Comparison of ENCODE assay signal across 10 cellular contexts in the genomic region with DNA sequence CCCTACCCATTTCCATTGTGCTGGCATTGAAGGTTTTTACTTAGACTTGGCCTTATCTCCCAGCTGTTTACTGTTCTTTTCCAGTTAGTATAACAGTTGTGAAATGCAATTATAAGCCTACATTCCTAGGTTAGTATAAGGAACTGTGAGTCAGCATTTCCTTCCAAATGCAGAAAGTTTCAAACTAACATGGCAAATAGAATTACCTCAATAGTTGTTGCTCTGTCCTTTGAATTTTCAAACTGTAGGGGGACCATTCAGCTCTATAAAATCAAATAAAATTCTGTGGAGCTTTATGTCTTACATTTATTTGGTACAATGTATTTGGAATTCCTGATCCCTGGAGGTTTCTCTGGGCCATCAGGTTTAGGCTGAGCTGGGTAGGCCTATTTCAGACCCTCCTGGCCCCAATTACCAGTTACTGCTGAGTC. TPM values are rescaled to one million over a fixed set of nuclear protein-coding genes. Genes with fewer than 3 reads are reported as not detected.
DNase-seq lines count a peak whose midpoint lies in the region; ATAC-seq and TF ChIP-seq lines count a peak whose summit lies in the region.
"Had no signal": no experiment of that assay in that cellular context is flagged by ENCODE, and none has a peak within 500 bp of the region (broad histone marks: within the 10 kb centered on the region; RNA-seq: fewer than 3 reads in every experiment).

No MANE protein-coding gene starts in this region.

- no peaks in the 10 kb centered on the region for H3K9me3 Mint-ChIP-seq in endodermal cell
- no peaks in the 10 kb centered on the region for H3K9me3 Mint-ChIP-seq in effector memory CD8-positive, alpha-beta T cell
- H3K9me3 Mint-ChIP-seq: naive B cell had no signal

- TF ChIP-seq POLR2A in NB4 (IDR thresholded peaks at IDR 0.05; ENCODE audit: extremely low read depth, insufficient read length): no peak

- no peak overlapping the region for H3K9ac ChIP-seq in endodermal cell (ENCODE audit: extremely low read depth, low read length, poor library complexity, severe bottlenecking)

- H3K4me1 ChIP-seq in mesodermal cell (ENCODE audit: control insufficient read depth, insufficient read depth, low read length, poor library complexity, severe bottlenecking): peaks cover 16% of the 10 kb centered on the region
- peaks cover 10% of the 10 kb centered on the region for H3K4me1 ChIP-seq in endodermal cell (ENCODE audit: control insufficient read depth, insufficient read depth, low read length)

- no peak overlapping the region for H3K4me3 ChIP-seq in NB4 (ENCODE audit: low read depth, low read length)
- no peak overlapping the region for H3K4me3 ChIP-seq in mesodermal cell (ENCODE audit: extremely low read depth, insufficient read depth, low read length, poor library complexity, severe bottlenecking)
- H3K4me3 ChIP-seq in endodermal cell (ENCODE audit: low read length): no peak overlapping the region

- H3K27ac ChIP-seq in mesodermal cell (ENCODE audit: low read depth, low read length, severe bottlenecking) (peak overlapping the region; percentile 47), endodermal cell (ENCODE audit: low read depth, low read length) (no peak overlapping the region)

- H3K27me3 Mint-ChIP-seq in endodermal cell (ENCODE audit: insufficient read depth): no peaks in the 10 kb centered on the region
- H3K27me3 Mint-ChIP-seq in effector memory CD8-positive, alpha-beta T cell: peaks cover 0 to 6% of the 10 kb centered on the region in 2 donors

- H3K27me3 ChIP-seq in endodermal cell (ENCODE audit: control insufficient read depth, insufficient read depth, low read length, poor library complexity, severe bottlenecking): no peaks in the 10 kb centered on the region

- H3K36me3 ChIP-seq in mesodermal cell (ENCODE audit: control insufficient read depth, insufficient read depth, low read length) (no peaks in the 10 kb centered on the region), endodermal cell (ENCODE audit: control insufficient read depth, insufficient read depth, low read length) (no peaks in the 10 kb centered on the region)

- no peak for ATAC-seq in effector memory CD8-positive, alpha-beta T cell (replicated peaks)

- no peak overlapping the region for H3K4me3 Mint-ChIP-seq in endodermal cell
- H3K4me3 Mint-ChIP-seq in effector memory CD8-positive, alpha-beta T cell: no peak overlapping the region

- no peaks in the 10 kb centered on the region for H3K36me3 Mint-ChIP-seq in endodermal cell (ENCODE audit: low read depth)
- H3K36me3 Mint-ChIP-seq in effector memory CD8-positive, alpha-beta T cell (ENCODE audit: insufficient read depth): peaks cover 3% of the 10 kb centered on the region
- H3K36me3 Mint-ChIP-seq: naive B cell had no signal

- TF ChIP-seq CTCF in NB4 (IDR thresholded peaks at IDR 0.05; ENCODE audit: low read depth, low read length) (no peak), endodermal cell (conservative IDR thresholded peaks at IDR 0.05) (no peak)

- H3K27ac Mint-ChIP-seq in endodermal cell: no peak overlapping the region
- no peak overlapping the region for H3K27ac Mint-ChIP-seq in effector memory CD8-positive, alpha-beta T cell
- H3K27ac Mint-ChIP-seq: naive B cell had no signal

- H3K4me1 Mint-ChIP-seq in endodermal cell: peaks cover 16% of the 10 kb centered on the region
- H3K4me1 Mint-ChIP-seq in effector memory CD8-positive, alpha-beta T cell (ENCODE audit: low read depth in 2 of 2): peaks cover 0 to 5% of the 10 kb centered on the region in 2 donors
- H3K4me1 Mint-ChIP-seq: naive B cell had no signal

- peak; percentile 47 for DNase-seq in AG20443 (ENCODE audit: low spot score)
- DNase-seq in NB4 (ENCODE audit: low read depth): peak; percentile 60
- peak; percentile 43 to 84 for DNase-seq in dermis microvascular lymphatic vessel endothelial cell (ENCODE audit: low read depth in 2 of 2)
- DNase-seq in endodermal cell: no peak
- DNase-seq in DMS79 (lab: John Stamatoyannopoulos, UW): no peak
- DNase-seq in NCI-H2171 treated with DMSO at 0.1 percent for 48 hours (lab: John Stamatoyannopoulos, UW): no peak
- DNase-seq in effector memory CD8-positive, alpha-beta T cell: no peak
- DNase-seq: effector memory CD4-positive, alpha-beta T cell; naive B cell had no signal

- H3K9me3 ChIP-seq in mesodermal cell (ENCODE audit: control insufficient read depth, low read length): no peaks in the 10 kb centered on the region
- no peaks in the 10 kb centered on the region for H3K9me3 ChIP-seq in endodermal cell (ENCODE audit: control insufficient read depth, low read length)

RNA-seq across cellular contexts. Expression of gene ARHGEF28, which starts 47.2 kb away (rescaled TPM):
- total RNA-seq in dermis microvascular lymphatic vessel endothelial cell (50.7 and 62.7 TPM in 2 replicates), endodermal cell (1 to 10 TPM in 1 of 2 donors, under 1 TPM in 1; 0.92 to 1.2 TPM)
- 1.1 TPM for polyA plus RNA-seq in mesodermal cell (2013, experiment 1 of 2)
- 0.96 TPM for polyA plus RNA-seq in mesodermal cell (2013, experiment 2 of 2)
- 1.5 TPM for polyA plus RNA-seq in endodermal cell (2013, experiment 1 of 2)
- 0.83 TPM for polyA plus RNA-seq in endodermal cell (2013, experiment 2 of 2)

Comparison
In these comparisons a context has a peak if more than half of its experiments do, and no peak if none do; other contexts are left out.
1. DNase-seq: peak in AG20443 (single experiment), NB4 (single experiment) and dermis microvascular lymphatic vessel endothelial cell (2 of 2); none in endodermal cell (single experiment), DMS79 (single experiment), NCI-H2171 treated with DMSO at 0.1 percent for 48 hours (single experiment) and effector memory CD8-positive, alpha-beta T cell (0 of 3).
2. RNA of gene ARHGEF28, which starts 47.2 kb away (total RNA-seq): 50.7 to 62.7 TPM in dermis microvascular lymphatic vessel endothelial cell; 0.92 to 1.2 TPM in endodermal cell; every median in the first group is over 10 times any median in the second.